Comparison of ENCODE assay signal across 34 cellular contexts in the genomic region with DNA sequence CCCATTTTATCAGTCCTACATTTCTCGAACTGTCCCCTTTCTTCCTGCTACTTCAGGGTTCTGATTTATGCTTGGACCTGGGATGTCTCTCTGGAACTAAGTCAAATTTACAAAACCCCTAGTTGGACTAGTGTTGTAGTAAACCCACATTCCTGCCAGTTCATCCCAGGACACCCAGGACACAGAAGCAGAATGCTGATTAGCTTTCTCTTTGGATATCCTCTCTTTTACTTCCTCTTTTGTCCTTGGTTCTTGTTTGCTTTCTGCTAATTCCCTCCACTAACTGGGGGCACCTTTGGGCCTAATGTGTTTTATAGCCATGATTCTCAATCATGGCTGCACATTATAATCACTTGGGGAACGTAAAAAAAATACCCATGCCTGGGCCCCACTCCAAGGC.
"Had no signal": no experiment of that assay in that cellular context is flagged by ENCODE, and none has a peak within 500 bp of the region (broad histone marks: within the 10 kb centered on the region; RNA-seq: fewer than 3 reads in every experiment).

No MANE protein-coding gene starts in this region.

- H3K27me3 ChIP-seq: SJSA1 had no signal

- H3K27me3 Mint-ChIP-seq: activated B cell treated with CpG ODN at 0.5 μM for 24 hours; activated CD4-positive, alpha-beta memory T cell treated with anti-CD3 and anti-CD28 coated beads, Interleukin-2, amount 10 ng/mL, durations not matched to agents 7 days and 5 days; activated CD8-positive, alpha-beta memory T cell treated with anti-CD3 and anti-CD28 coated beads, Interleukin-2, amount 10 ng/mL, durations not matched to agents 7 days and 5 days; activated naive CD4-positive, alpha-beta T cell treated with anti-CD3 and anti-CD28 coated beads, Interleukin-2, amount 10 ng/mL, durations not matched to agents 7 days and 5 days; activated naive CD8-positive, alpha-beta T cell treated with anti-CD3 and anti-CD28 coated beads, Interleukin-2, amount 50 U/mL, for 24 hours had no signal

- H3K27ac Mint-ChIP-seq: activated B cell treated with CpG ODN at 0.5 μM for 24 hours; activated CD4-positive, alpha-beta memory T cell treated with anti-CD3 and anti-CD28 coated beads, Interleukin-2, amount 10 ng/mL, durations not matched to agents 7 days and 5 days; activated CD8-positive, alpha-beta memory T cell treated with anti-CD3 and anti-CD28 coated beads, Interleukin-2, amount 10 ng/mL, durations not matched to agents 7 days and 5 days; activated naive CD4-positive, alpha-beta T cell treated with anti-CD3 and anti-CD28 coated beads, Interleukin-2, amount 10 ng/mL, durations not matched to agents 7 days and 5 days; activated naive CD8-positive, alpha-beta T cell; activated naive CD8-positive, alpha-beta T cell treated with anti-CD3 and anti-CD28 coated beads, Interleukin-2, amount 50 U/mL, for 24 hours; T-helper 1 cell treated with Interleukin-12 subunit alpha and Interleukin-12 subunit beta and Interleukin-4 antibody, amounts not matched to agents 30 μg/mL and 1 μg/mL, for 36 hours; T-helper 2 cell treated with Interferon-gamma antibody and Interleukin-4, amounts not matched to agents 5 μg/mL and 100 μg/mL, for 36 hours had no signal

- H3K36me3 Mint-ChIP-seq: activated CD8-positive, alpha-beta memory T cell treated with anti-CD3 and anti-CD28 coated beads, Interleukin-2, amount 10 ng/mL, durations not matched to agents 7 days and 5 days; activated naive CD4-positive, alpha-beta T cell treated with anti-CD3 and anti-CD28 coated beads, Interleukin-2, amount 10 ng/mL, durations not matched to agents 7 days and 5 days; activated naive CD8-positive, alpha-beta T cell; brain; IgD-negative memory B cell had no signal

- H3K36me3 ChIP-seq: SJSA1 had no signal

- ATAC-seq: activated CD8-positive, alpha-beta memory T cell treated with anti-CD3 and anti-CD28 coated beads, Interleukin-2, amount 10 ng/mL, durations not matched to agents 7 days and 5 days; activated naive CD8-positive, alpha-beta T cell treated with anti-CD3 and anti-CD28 coated beads, Interleukin-2, amount 50 U/mL, for 24 hours had no signal

- H3K4me1 ChIP-seq: SJSA1 had no signal

- H3K27ac ChIP-seq: KMS-11, SJSA1 had no signal

- DNase-seq: activated B cell treated with CpG ODN at 0.5 μM for 24 hours; activated CD4-positive, alpha-beta memory T cell treated with anti-CD3 and anti-CD28 coated beads, Interleukin-2, amount 10 ng/mL, durations not matched to agents 7 days and 5 days; activated CD4-positive, alpha-beta T cell treated with anti-CD3 and anti-CD28 coated beads for 4 hours; activated CD4-positive, alpha-beta T cell treated with anti-CD3 and anti-CD28 coated beads, Interleukin-2, amount 50 U/mL, for 1 hour; activated CD4-positive, CD25-positive, alpha-beta regulatory T cell treated with anti-CD3 and anti-CD28 coated beads, Interleukin-2, amount 50 U/mL, for 72 hours; activated CD8-positive, alpha-beta memory T cell treated with anti-CD3 and anti-CD28 coated beads for 24 hours; activated CD8-positive, alpha-beta memory T cell treated with anti-CD3 and anti-CD28 coated beads, Interleukin-2, amount 10 ng/mL, durations not matched to agents 7 days and 5 days; activated CD8-positive, alpha-beta memory T cell treated with anti-CD3 and anti-CD28 coated beads, Interleukin-2, amount 50 U/mL, for 48 hours; activated effector memory CD4-positive, alpha-beta T cell treated with Interleukin-2 at 50 U/mL for 16 hours; activated naive CD4-positive, alpha-beta T cell treated with anti-CD3 and anti-CD28 coated beads, Interleukin-2, amount 10 ng/mL, durations not matched to agents 7 days and 5 days; activated naive CD8-positive, alpha-beta T cell treated with anti-CD3 and anti-CD28 coated beads, Interleukin-2, amount 50 U/mL, for 24 hours; activated T-cell treated with anti-CD3 and anti-CD28 coated beads, Interleukin-2, amount 50 U/mL, for 48 hours; anterior cingulate cortex; caudate nucleus; cerebellar nuclear complex; MV-4-11; NCI-H1092; NCI-H1436 treated with DMSO at 0.1 percent for 48 hours; NCI-H187; NCI-H2029 treated with DMSO at 0.1 percent for 48 hours; NCI-H2107; NCI-H2171; NCI-H510A; NCI-H526; NCI-H748 treated with DMSO at 0.1 percent for 48 hours; Right ventricle myocardium superior; SK-N-SH had no signal

- H3K9me3 ChIP-seq: SJSA1, SK-N-SH had no signal

- H3K4me1 Mint-ChIP-seq: activated B cell treated with CpG ODN at 0.5 μM for 24 hours; activated CD4-positive, alpha-beta memory T cell treated with anti-CD3 and anti-CD28 coated beads, Interleukin-2, amount 10 ng/mL, durations not matched to agents 7 days and 5 days; activated CD8-positive, alpha-beta memory T cell treated with anti-CD3 and anti-CD28 coated beads, Interleukin-2, amount 10 ng/mL, durations not matched to agents 7 days and 5 days; activated naive CD4-positive, alpha-beta T cell treated with anti-CD3 and anti-CD28 coated beads, Interleukin-2, amount 10 ng/mL, durations not matched to agents 7 days and 5 days; activated naive CD8-positive, alpha-beta T cell treated with anti-CD3 and anti-CD28 coated beads, Interleukin-2, amount 50 U/mL, for 24 hours; brain; IgD-negative memory B cell had no signal

- H3K4me3 ChIP-seq: SJSA1 had no signal

- H3K4me3 Mint-ChIP-seq: activated B cell treated with CpG ODN at 0.5 μM for 24 hours; activated CD4-positive, alpha-beta memory T cell treated with anti-CD3 and anti-CD28 coated beads, Interleukin-2, amount 10 ng/mL, durations not matched to agents 7 days and 5 days; activated CD8-positive, alpha-beta memory T cell treated with anti-CD3 and anti-CD28 coated beads, Interleukin-2, amount 10 ng/mL, durations not matched to agents 7 days and 5 days; activated naive CD4-positive, alpha-beta T cell treated with anti-CD3 and anti-CD28 coated beads, Interleukin-2, amount 10 ng/mL, durations not matched to agents 7 days and 5 days; activated naive CD8-positive, alpha-beta T cell; activated naive CD8-positive, alpha-beta T cell treated with anti-CD3 and anti-CD28 coated beads, Interleukin-2, amount 50 U/mL, for 24 hours; brain; IgD-negative memory B cell; T-helper 1 cell treated with Interleukin-12 subunit alpha and Interleukin-12 subunit beta and Interleukin-4 antibody, amounts not matched to agents 30 μg/mL and 1 μg/mL, for 36 hours; T-helper 2 cell treated with Interferon-gamma antibody and Interleukin-4, amounts not matched to agents 5 μg/mL and 100 μg/mL, for 36 hours had no signal

- H3K9me3 Mint-ChIP-seq: activated B cell treated with CpG ODN at 0.5 μM for 24 hours; activated CD4-positive, alpha-beta memory T cell treated with anti-CD3 and anti-CD28 coated beads, Interleukin-2, amount 10 ng/mL, durations not matched to agents 7 days and 5 days; activated naive CD4-positive, alpha-beta T cell treated with anti-CD3 and anti-CD28 coated beads, Interleukin-2, amount 10 ng/mL, durations not matched to agents 7 days and 5 days; activated naive CD8-positive, alpha-beta T cell treated with anti-CD3 and anti-CD28 coated beads, Interleukin-2, amount 50 U/mL, for 24 hours; brain; IgD-negative memory B cell; T-helper 1 cell treated with Interleukin-12 subunit alpha and Interleukin-12 subunit beta and Interleukin-4 antibody, amounts not matched to agents 30 μg/mL and 1 μg/mL, for 36 hours; T-helper 2 cell treated with Interferon-gamma antibody and Interleukin-4, amounts not matched to agents 5 μg/mL and 100 μg/mL, for 36 hours had no signal
